Comparison of ENCODE assay signal across 20 cellular contexts in genomic region chrX:153573999-153574398, GRCh38. TPM values are rescaled to one million over a fixed set of nuclear protein-coding genes. Genes with fewer than 3 reads are reported as not detected.
DNase-seq lines count a peak whose midpoint lies in the region; FAIRE-seq and TF ChIP-seq lines count a peak whose summit lies in the region.
"Had no signal": no experiment of that assay in that cellular context is flagged by ENCODE, and none has a peak within 500 bp of the region (broad histone marks: within the 10 kb centered on the region; RNA-seq: fewer than 3 reads in every experiment).

No MANE protein-coding gene starts in this region.

- H3K9me3 Mint-ChIP-seq in endodermal cell: peaks cover 60% of the 10 kb centered on the region
- H3K9me3 Mint-ChIP-seq: activated naive CD8-positive, alpha-beta T cell treated with anti-CD3 and anti-CD28 coated beads for 36 hours; neural crest cell; T-helper 1 cell treated with Interleukin-12 subunit alpha and Interleukin-12 subunit beta and Interleukin-4 antibody, amounts not matched to agents 30 μg/mL and 1 μg/mL, for 36 hours had no signal

- peaks cover 2% of the 10 kb centered on the region for H3K27me3 Mint-ChIP-seq in endodermal cell (ENCODE audit: insufficient read depth)
- H3K27me3 Mint-ChIP-seq: activated naive CD8-positive, alpha-beta T cell treated with anti-CD3 and anti-CD28 coated beads for 36 hours had no signal

- no peak overlapping the region for H3K4me3 Mint-ChIP-seq in endodermal cell
- H3K4me3 Mint-ChIP-seq: activated naive CD8-positive, alpha-beta T cell treated with anti-CD3 and anti-CD28 coated beads for 36 hours; neural crest cell; T-helper 1 cell treated with Interleukin-12 subunit alpha and Interleukin-12 subunit beta and Interleukin-4 antibody, amounts not matched to agents 30 μg/mL and 1 μg/mL, for 36 hours had no signal

- H3K4me3 ChIP-seq in GM06990 (replicated peaks; ENCODE audit: low read depth, low read length) (no peak overlapping the region), endodermal cell (ENCODE audit: low read length) (no peak overlapping the region)
- no peak overlapping the region for H3K4me3 ChIP-seq in Jurkat, Clone E6-1 (ENCODE audit: low read length)
- H3K4me3 ChIP-seq: breast epithelium, esophagus squamous epithelium had no signal

- 86% methylated on average over 4 of the region's 4 CpGs; no CpG with 5 or more reads in 1 of the 2 experiments for WGBS in endodermal cell (ENCODE audit: insufficient coverage in 1 of 2, insufficient read length in 1 of 2), 2 experiments

- H3K36me3 Mint-ChIP-seq in endodermal cell (ENCODE audit: low read depth): no peaks in the 10 kb centered on the region
- H3K36me3 Mint-ChIP-seq: activated naive CD8-positive, alpha-beta T cell treated with anti-CD3 and anti-CD28 coated beads for 36 hours had no signal

- no peaks in the 10 kb centered on the region for H3K4me1 ChIP-seq in endodermal cell (ENCODE audit: control insufficient read depth, insufficient read depth, low read length)
- H3K4me1 ChIP-seq: breast epithelium, esophagus squamous epithelium had no signal

- H3K9me3 ChIP-seq in endodermal cell (ENCODE audit: control insufficient read depth, low read length): no peaks in the 10 kb centered on the region
- H3K9me3 ChIP-seq: breast epithelium, esophagus squamous epithelium had no signal

- no peak overlapping the region for H3K9ac ChIP-seq in endodermal cell (ENCODE audit: extremely low read depth, low read length, poor library complexity, severe bottlenecking)

- peak; percentile 10 for TF ChIP-seq CTCF in GM06990 (IDR thresholded peaks at IDR 0.05; ENCODE audit: insufficient read depth, low read length, poor library complexity, severe bottlenecking)
- peak; percentile 34 for TF ChIP-seq CTCF in endodermal cell (conservative IDR thresholded peaks at IDR 0.05)

- H3K27ac ChIP-seq in endodermal cell (ENCODE audit: low read depth, low read length): no peak overlapping the region
- H3K27ac ChIP-seq: breast epithelium, C4-2B, esophagus squamous epithelium had no signal

- H3K4me1 Mint-ChIP-seq in endodermal cell: peaks cover 8% of the 10 kb centered on the region

- no peaks in the 10 kb centered on the region for H3K27me3 ChIP-seq in GM06990 (replicated peaks; ENCODE audit: control insufficient read depth, insufficient read depth, low read length)
- no peaks in the 10 kb centered on the region for H3K27me3 ChIP-seq in endodermal cell (ENCODE audit: control insufficient read depth, insufficient read depth, low read length, poor library complexity, severe bottlenecking)
- H3K27me3 ChIP-seq: esophagus squamous epithelium had no signal

- H3K36me3 ChIP-seq in GM06990 (ENCODE audit: control insufficient read depth, insufficient read depth, low read length): no peaks in the 10 kb centered on the region
- H3K36me3 ChIP-seq in endodermal cell (ENCODE audit: control insufficient read depth, insufficient read depth, low read length): no peaks in the 10 kb centered on the region
- H3K36me3 ChIP-seq: breast epithelium, esophagus squamous epithelium had no signal

- DNase-seq in GM06990 (ENCODE audit: extremely low read depth, insufficient read length): no peak
- no peak for DNase-seq in GM18507 (ENCODE audit: extremely low spot score, insufficient read length, low read depth)
- DNase-seq in Jurkat, Clone E6-1 (ENCODE audit: low read depth, low spot score): peak; percentile 12
- peak; percentile 61 for DNase-seq in endodermal cell
- no peak for DNase-seq in DMS79 (lab: John Stamatoyannopoulos, UW)
- DNase-seq in NCI-H2196 treated with DMSO at 0.1 percent for 48 hours (lab: John Stamatoyannopoulos, UW; ENCODE audit: unreplicated experiment): no peak
- DNase-seq in AML-193 (lab: John Stamatoyannopoulos, UW): no peak
- DNase-seq: activated naive CD8-positive, alpha-beta T cell treated with anti-CD3 and anti-CD28 coated beads for 36 hours; esophagus squamous epithelium; head of caudate nucleus; NCI-H2081; retina; Right ventricle myocardium superior had no signal

- FAIRE-seq in GM18507 (lab: Jason Lieb, UNC): peak; percentile 45
- FAIRE-seq: islet of Langerhans had no signal

- no peak overlapping the region for H3K27ac Mint-ChIP-seq in endodermal cell
- H3K27ac Mint-ChIP-seq: activated naive CD8-positive, alpha-beta T cell treated with anti-CD3 and anti-CD28 coated beads for 36 hours; T-helper 1 cell treated with Interleukin-12 subunit alpha and Interleukin-12 subunit beta and Interleukin-4 antibody, amounts not matched to agents 30 μg/mL and 1 μg/mL, for 36 hours had no signal

RNA-seq across cellular contexts. Expression of gene CCNQ, which starts 24.9 kb away (rescaled TPM):
- polyA plus RNA-seq in Jurkat, Clone E6-1 (2012; ENCODE audit: insufficient read depth, insufficient read length): 39.8 TPM
- total RNA-seq in endodermal cell: 10 to 100 TPM; 17.1 to 20.8 TPM
- polyA plus RNA-seq in endodermal cell (2013, experiment 1 of 2): 20.0 TPM
- polyA plus RNA-seq in endodermal cell (2013, experiment 2 of 2): 18.4 TPM

RNA-seq across cellular contexts. Expression of gene ATP2B3, which starts 56.6 kb away (rescaled TPM):
- polyA plus RNA-seq in Jurkat, Clone E6-1 (2012; ENCODE audit: insufficient read depth, insufficient read length): not detected
- not detected for total RNA-seq in endodermal cell
- polyA plus RNA-seq in endodermal cell (2013, experiment 1 of 2): 0.39 TPM
- 0.37 TPM for polyA plus RNA-seq in endodermal cell (2013, experiment 2 of 2)
- total RNA-seq: activated naive CD8-positive, alpha-beta T cell treated with anti-CD3 and anti-CD28 coated beads for 36 hours; breast epithelium; Daoy; esophagus squamous epithelium; HT1080; Right ventricle myocardium superior had no signal

Comparison
In these comparisons a context has a peak if more than half of its experiments do, and no peak if none do; other contexts are left out.
1. DNase-seq: peak in Jurkat, Clone E6-1 (single experiment) and endodermal cell (single experiment); none in GM06990 (single experiment), GM18507 (single experiment), DMS79 (single experiment), NCI-H2196 treated with DMSO at 0.1 percent for 48 hours (single experiment) and AML-193 (0 of 2).